Comparison of ENCODE assay signal across 16 cellular contexts in genomic region chr22:28229566-28230483, GRCh38.
A peak's percentile ranks its signal among the peaks of the same experiment; 100 is the strongest.
DNase-seq lines count a peak whose midpoint lies in the region; ATAC-seq and TF ChIP-seq lines count a peak whose summit lies in the region.
"Had no signal": no experiment of that assay in that cellular context is flagged by ENCODE, and none has a peak within 500 bp of the region (broad histone marks: within the 10 kb centered on the region; RNA-seq: fewer than 3 reads in every experiment).

No MANE protein-coding gene starts in this region.

- no peaks in the 10 kb centered on the region for H3K9me2 ChIP-seq in GM23338 (ENCODE audit: insufficient read depth)

- no peak overlapping the region for H3K27ac Mint-ChIP-seq in GM23338
- H3K27ac Mint-ChIP-seq in activated T-cell treated with anti-CD3 and anti-CD28 coated beads, Interleukin-2, amount 50 U/mL, for 72 hours, result no peak overlapping the region
- H3K27ac Mint-ChIP-seq: activated T-helper 2 cell treated with anti-CD3 and anti-CD28 coated beads, Interferon-gamma antibody, Interleukin-2, Interleukin-4, amounts not matched to agents 10 μg/mL and 5 μg/mL and 100 μg/mL, durations not matched to agents 14 hours and 24 hours and 36 hours; IgD-negative memory B cell; stimulated activated naive CD8-positive, alpha-beta T cell treated with anti-CD3 and anti-CD28 coated beads, Interleukin-15, amount 100 ng/mL, for 72 hours had no signal

- no peaks in the 10 kb centered on the region for H4K20me1 ChIP-seq in GM23338 (replicated peaks; ENCODE audit: insufficient read depth)

- H3K4me1 Mint-ChIP-seq in GM23338, result peaks cover 26% of the 10 kb centered on the region
- H3K4me1 Mint-ChIP-seq in activated T-cell treated with anti-CD3 and anti-CD28 coated beads, Interleukin-2, amount 50 U/mL, for 72 hours (ENCODE audit: low read depth), result no peaks in the 10 kb centered on the region
- H3K4me1 Mint-ChIP-seq: IgD-negative memory B cell; stimulated activated naive CD8-positive, alpha-beta T cell treated with anti-CD3 and anti-CD28 coated beads, Interleukin-15, amount 100 ng/mL, for 72 hours had no signal

- TF ChIP-seq CTCF in fibroblast of the aortic adventitia (IDR thresholded peaks at IDR 0.05; ENCODE audit: insufficient read depth, low read length) (no peak), GM23338 (conservative IDR thresholded peaks at IDR 0.05; ENCODE audit: low read depth in 2 of 2) (no peak)

- H3K4me3 ChIP-seq in adipocyte (ENCODE audit: low read length) (peak overlapping the region; percentile 42), fibroblast of the aortic adventitia (ENCODE audit: low read depth, low read length) (no peak overlapping the region), GM23338 (no peak overlapping the region)
- H3K4me3 ChIP-seq: upper lobe of right lung had no signal

- H3F3A ChIP-seq in GM23338 (replicated peaks; ENCODE audit: low read depth), result no peaks in the 10 kb centered on the region

- no peak overlapping the region for H3K27ac ChIP-seq in GM23338 (ENCODE audit: low read depth)
- H3K27ac ChIP-seq: upper lobe of right lung had no signal

- H3K36me3 ChIP-seq in adipocyte (ENCODE audit: control insufficient read depth, insufficient read depth, low read length, severe bottlenecking) (no peaks in the 10 kb centered on the region), GM23338 (ENCODE audit: insufficient read depth) (no peaks in the 10 kb centered on the region)
- H3K36me3 ChIP-seq: upper lobe of right lung had no signal

- peak overlapping the region; percentile 20 for H3K9ac ChIP-seq in adipocyte (ENCODE audit: low read length)

- H3K79me2 ChIP-seq in GM23338 (replicated peaks; ENCODE audit: insufficient read depth), result no peaks in the 10 kb centered on the region

- intact Hi-C loops in sciatic nerve (cut with DNase I), result no loop called here

- no peaks in the 10 kb centered on the region for H3K36me3 Mint-ChIP-seq in GM23338 (ENCODE audit: low read depth)
- H3K36me3 Mint-ChIP-seq in activated T-cell treated with anti-CD3 and anti-CD28 coated beads, Interleukin-2, amount 50 U/mL, for 72 hours (ENCODE audit: insufficient read depth in 2 of 2), result no peaks in the 10 kb centered on the region
- H3K36me3 Mint-ChIP-seq: IgD-negative memory B cell had no signal

- DNase-seq in EL, result peak; percentile 74
- DNase-seq in adipocyte (ENCODE audit: low read depth), result peak; percentile 61
- peak; percentile 66 for DNase-seq in fibroblast of the aortic adventitia (ENCODE audit: low read depth)
- DNase-seq in sciatic nerve (ENCODE audit: low spot score), result no peak
- no peak for DNase-seq in amygdala (lab: John Stamatoyannopoulos, UW)
- no peak for DNase-seq in GM23338 (ENCODE audit: low spot score)
- DNase-seq in activated T-cell treated with anti-CD3 and anti-CD28 coated beads, Interleukin-2, amount 50 U/mL, for 72 hours, result no peak
- DNase-seq: activated CD4-positive, CD25-positive, alpha-beta regulatory T cell; NCI-H2029; NCI-H524 treated with DMSO at 0.1 percent for 48 hours; Right ventricle myocardium superior; stimulated activated naive CD8-positive, alpha-beta T cell treated with anti-CD3 and anti-CD28 coated beads, Interleukin-15, amount 100 ng/mL, for 72 hours; upper lobe of right lung had no signal

- H3K9me3 ChIP-seq in adipocyte (ENCODE audit: control insufficient read depth, low read length), result no peaks in the 10 kb centered on the region
- H3K9me3 ChIP-seq: upper lobe of right lung had no signal

- no peaks in the 10 kb centered on the region for H3K27me3 Mint-ChIP-seq in GM23338 (ENCODE audit: insufficient read depth, low read depth, poor library complexity)
- no peaks in the 10 kb centered on the region for H3K27me3 Mint-ChIP-seq in activated T-cell treated with anti-CD3 and anti-CD28 coated beads, Interleukin-2, amount 50 U/mL, for 72 hours (ENCODE audit: low read depth)
- H3K27me3 Mint-ChIP-seq: stimulated activated naive CD8-positive, alpha-beta T cell treated with anti-CD3 and anti-CD28 coated beads, Interleukin-15, amount 100 ng/mL, for 72 hours had no signal

- no peak overlapping the region for H3K4me3 Mint-ChIP-seq in GM23338
- H3K4me3 Mint-ChIP-seq in activated T-cell treated with anti-CD3 and anti-CD28 coated beads, Interleukin-2, amount 50 U/mL, for 72 hours, result no peak overlapping the region
- H3K4me3 Mint-ChIP-seq: IgD-negative memory B cell; stimulated activated naive CD8-positive, alpha-beta T cell treated with anti-CD3 and anti-CD28 coated beads, Interleukin-15, amount 100 ng/mL, for 72 hours had no signal

- H2AFZ ChIP-seq in GM23338, result no peak overlapping the region

- no peaks in the 10 kb centered on the region for H3K9me3 Mint-ChIP-seq in GM23338
- H3K9me3 Mint-ChIP-seq in activated T-cell treated with anti-CD3 and anti-CD28 coated beads, Interleukin-2, amount 50 U/mL, for 72 hours, result no peaks in the 10 kb centered on the region
- H3K9me3 Mint-ChIP-seq: activated T-helper 2 cell treated with anti-CD3 and anti-CD28 coated beads, Interferon-gamma antibody, Interleukin-2, Interleukin-4, amounts not matched to agents 10 μg/mL and 5 μg/mL and 100 μg/mL, durations not matched to agents 14 hours and 24 hours and 36 hours; IgD-negative memory B cell; stimulated activated naive CD8-positive, alpha-beta T cell treated with anti-CD3 and anti-CD28 coated beads, Interleukin-15, amount 100 ng/mL, for 72 hours had no signal

- no peaks in the 10 kb centered on the region for H3K27me3 ChIP-seq in adipocyte (replicated peaks; ENCODE audit: control insufficient read depth, insufficient read depth, low read length)
- H3K27me3 ChIP-seq in GM23338 (ENCODE audit: insufficient read depth), result no peaks in the 10 kb centered on the region
- H3K27me3 ChIP-seq: upper lobe of right lung had no signal

- H3K4me2 ChIP-seq in GM23338, result no peak overlapping the region

- H3K4me1 ChIP-seq in adipocyte (ENCODE audit: control insufficient read depth, insufficient read depth, low read length), result peaks cover 31% of the 10 kb centered on the region
- peaks cover 16% of the 10 kb centered on the region for H3K4me1 ChIP-seq in GM23338 (ENCODE audit: insufficient read depth)

- ATAC-seq in sciatic nerve (peak; percentile 78), HG02852 (IDR thresholded peaks at IDR 0.05; ENCODE audit: unreplicated experiment) (no peak), GM23338 (no peak)
- ATAC-seq in activated T-cell treated with anti-CD3 and anti-CD28 coated beads, Interleukin-2, amount 50 U/mL, for 72 hours (replicated peaks in 1 of 2), result no peak
- ATAC-seq: stimulated activated naive CD8-positive, alpha-beta T cell treated with anti-CD3 and anti-CD28 coated beads, Interleukin-15, amount 100 ng/mL, for 72 hours; upper lobe of right lung had no signal

TF ChIP-seq in GM23338, 12 proteins besides CTCF, POLR2A, EP300 and RAD21:
- no peak for TF ChIP-seq EZH2 (IDR thresholded peaks at IDR 0.05; ENCODE audit: low read depth, unreplicated experiment)
- TF ChIP-seq JUNB (IDR thresholded peaks at IDR 0.05; ENCODE audit: unreplicated experiment), result no peak
- TF ChIP-seq POLR2AphosphoS5 (IDR thresholded peaks at IDR 0.05; ENCODE audit: low read depth), result no peak

Comparison
In these comparisons a context has a peak if more than half of its experiments do, and no peak if none do; other contexts are left out.
1. DNase-seq: peak in EL (single experiment), adipocyte (single experiment) and fibroblast of the aortic adventitia (single experiment); none in sciatic nerve (single experiment), amygdala (0 of 56), GM23338 (single experiment) and activated T-cell treated with anti-CD3 and anti-CD28 coated beads, Interleukin-2, amount 50 U/mL, for 72 hours (0 of 2).